8 cellular contexts compared by ENCODE assay signal in genomic region chr4:158769175-158769831, GRCh38.
A peak's percentile ranks its signal among the peaks of the same experiment; 100 is the strongest.
DNase-seq lines count a peak whose midpoint lies in the region; ATAC-seq lines count a peak whose summit lies in the region.

No MANE protein-coding gene starts in this region.

- H3K4me1 ChIP-seq in BLaER1: peaks cover 28% of the 10 kb centered on the region

- H4K20me1 ChIP-seq in BLaER1: peaks cover 14% of the 10 kb centered on the region

- no peaks in the 10 kb centered on the region for H3K36me3 ChIP-seq in BLaER1

- H3K4me3 ChIP-seq in BLaER1: peak overlapping the region; percentile 94

- H3K9me3 ChIP-seq in BLaER1: no peaks in the 10 kb centered on the region

- peak overlapping the region; percentile 88 for H3K9ac ChIP-seq in BLaER1

- H3K4me2 ChIP-seq in BLaER1: peak overlapping the region; percentile 80

- no peaks in the 10 kb centered on the region for H3K27me3 ChIP-seq in BLaER1

- H3K27ac ChIP-seq in BLaER1: peak overlapping the region; percentile 90

- peak; percentile 17 for ATAC-seq in GM21360 (IDR thresholded peaks at IDR 0.05; ENCODE audit: unreplicated experiment)

- DNase-seq in HPDE6-E6E7 (ENCODE audit: extremely low spot score) (peak; percentile 22), cerebellar cortex (ENCODE audit: low spot score) (peak; percentile 44), kidney tubule cell (ENCODE audit: low spot score) (peak; percentile 47), midbrain (lab: John Stamatoyannopoulos, UW) (no peak)
- DNase-seq in activated CD4-positive, CD25-positive, alpha-beta regulatory T cell (lab: John Stamatoyannopoulos, UW): peak; percentile 3 to 25 (median 11)
- peak; percentile 22 to 33 for DNase-seq in stimulated activated CD4-positive, alpha-beta T cell treated with anti-CD3 and anti-CD28 coated beads, Interleukin-2, amount 100 ng/mL, for 48 hours
